8 cellular contexts compared by ENCODE assay signal in the genomic region with DNA sequence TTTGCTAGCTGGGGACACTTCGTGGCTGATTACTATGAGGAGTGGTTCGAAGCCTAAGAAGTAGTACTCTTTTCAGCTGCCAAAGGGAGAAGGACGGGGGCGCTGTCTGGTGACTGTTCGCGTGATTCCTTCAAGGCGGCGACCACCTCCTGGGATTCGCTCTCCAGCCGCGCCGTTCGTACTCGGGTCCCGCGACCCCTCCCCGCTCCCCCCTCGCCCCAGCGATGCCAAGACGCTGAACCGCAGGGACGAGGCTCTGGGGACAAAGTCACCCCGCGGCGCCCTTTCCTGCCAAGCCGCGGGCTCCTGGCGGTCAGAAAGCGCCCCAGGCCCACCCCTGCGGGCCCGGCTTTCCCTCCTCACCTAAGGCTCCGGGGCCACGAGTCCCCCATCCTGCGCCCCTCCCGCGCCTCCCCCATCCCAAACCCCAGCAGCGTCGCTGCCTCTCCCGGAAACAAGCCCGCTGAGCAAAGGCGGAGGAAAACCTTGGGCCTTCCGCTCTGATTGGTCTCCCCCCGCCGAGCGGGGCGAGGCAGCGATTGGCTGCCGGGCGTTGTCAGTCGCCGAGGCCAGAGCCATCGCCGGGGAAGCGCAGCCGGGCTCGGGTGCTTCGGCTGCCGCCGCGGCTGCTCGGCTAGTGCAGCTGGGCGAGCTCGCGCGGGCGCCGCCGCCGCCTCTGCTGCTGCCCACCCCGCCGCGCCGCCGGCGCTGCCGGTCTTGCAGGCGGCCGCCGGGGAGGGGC. TPM values are rescaled to one million over a fixed set of nuclear protein-coding genes. Genes with fewer than 3 reads are reported as not detected.
DNase-seq lines count a peak whose midpoint lies in the region; ATAC-seq, FAIRE-seq and TF ChIP-seq lines count a peak whose summit lies in the region.

A gene (plus strand): TSS at position 572 of the 742 bp plus-strand sequence.

- no peaks in the 10 kb centered on the region for H3K79me1 ChIP-seq in H1 (ENCODE audit: low read depth, low read length)

- 0 out of 2 replicates have a peak within 1 kb of the TSS, but pooled peaks have one; percentile 54 for H2BK12ac ChIP-seq in H1 (ENCODE audit: low read depth, low read length)

- H3K14ac ChIP-seq in H1 (ENCODE audit: insufficient read length) = no peak within 1 kb of the TSS

- H4K20me1 ChIP-seq in H1 (replicated peaks in 1 of 2; ENCODE audit: control insufficient read depth in 1 of 2, insufficient read depth in 2 of 2, low read length in 2 of 2) = peaks cover 6 to 8% of the 10 kb centered on the region in 2 experiments

- peak within 1 kb of the TSS; percentile 61; the same call in 1 of the 2 replicates for H2AFZ ChIP-seq in H1 (ENCODE audit: low read length)

- H2BK20ac ChIP-seq in H1 (ENCODE audit: low read length) = no peak within 1 kb of the TSS

- H2AK5ac ChIP-seq in H1 (ENCODE audit: low read depth, low read length) = no peak within 1 kb of the TSS

- peaks cover 31% of the 10 kb centered on the region for H3K27me3 ChIP-seq in CD4-positive, alpha-beta T cell (ENCODE audit: control insufficient read depth, insufficient read depth, low read length)
- no peaks in the 10 kb centered on the region for H3K27me3 ChIP-seq in H1 (replicated peaks in 1 of 4; ENCODE audit: control insufficient read depth in 3 of 4, extremely low read depth in 1 of 4, insufficient read depth in 3 of 4, low read length in 3 of 4)
- no peaks in the 10 kb centered on the region for H3K27me3 ChIP-seq in lung (ENCODE audit: control insufficient read depth, insufficient read depth)

- DNase-seq in CD4-positive, alpha-beta T cell = peak in 7 of 10 experiments; percentile 2 to 37 (median 18)
- peak; percentile 58 to 90 for DNase-seq in NCI-H446 (lab: John Stamatoyannopoulos, UW)
- peak; percentile 81 for DNase-seq in activated CD8-positive, alpha-beta T cell treated with anti-CD3 and anti-CD28 coated beads, Interleukin-2, amount 10 ng/mL, durations not matched to agents 7 days and 5 days
- DNase-seq in H1 (ENCODE audit: low read depth in 1 of 2, low spot score in 2 of 2) = peak; percentile 87 to 92
- peak; percentile 84 for DNase-seq in lung (ENCODE audit: low spot score)
- peak in 2 of 3 experiments; percentile 28 to 64 for DNase-seq in stimulated activated CD4-positive, alpha-beta T cell treated with anti-CD3 and anti-CD28 coated beads, TNF-alpha, amount 100 ng/mL, for 24 hours (ENCODE audit: low read depth in 3 of 3)

- peaks cover 67% of the 10 kb centered on the region for H3K27me3 Mint-ChIP-seq in CD4-positive, alpha-beta T cell
- peaks cover 36% of the 10 kb centered on the region for H3K27me3 Mint-ChIP-seq in activated CD8-positive, alpha-beta T cell treated with anti-CD3 and anti-CD28 coated beads, Interleukin-2, amount 10 ng/mL, durations not matched to agents 7 days and 5 days (ENCODE audit: low read depth)

- H3K4ac ChIP-seq in H1 (replicated peaks; ENCODE audit: insufficient read length, low read depth, low read length) = no peak within 1 kb of the TSS

- peak; percentile 37 to 39 for TF ChIP-seq RAD21 in H1 (IDR thresholded peaks at IDR 0.05 in 1 of 2, conservative IDR thresholded peaks at IDR 0.05 in 1 of 2; ENCODE audit: low read depth in 2 of 2, low read length in 2 of 2)

- H4K8ac ChIP-seq in H1 (ENCODE audit: extremely low read depth, insufficient read depth, low read length) = peak within 1 kb of the TSS; percentile 43; the same call in 1 of the 2 replicates

- H3K4me1 ChIP-seq in H1 (replicated peaks in 1 of 4; ENCODE audit: control insufficient read depth in 3 of 4, insufficient read depth in 4 of 4, low read length in 3 of 4) = peaks cover 0 to 7% (median 4%) of the 10 kb centered on the region in 4 experiments; a peak in 5 of 7 replicates
- H3K4me1 ChIP-seq in lung (ENCODE audit: control insufficient read depth in 2 of 2, insufficient read depth in 2 of 2, low read length in 2 of 2) = peaks cover 0 to 6% of the 10 kb centered on the region in 2 donors

- no peak within 1 kb of the TSS for H3K27ac Mint-ChIP-seq in CD4-positive, alpha-beta T cell
- H3K27ac Mint-ChIP-seq in activated CD8-positive, alpha-beta T cell treated with anti-CD3 and anti-CD28 coated beads, Interleukin-2, amount 10 ng/mL, durations not matched to agents 7 days and 5 days = no peak within 1 kb of the TSS

- peak within 1 kb of the TSS; percentile 35 to 58 (median 42) for H3K9ac ChIP-seq in H1 (replicated peaks in 1 of 4; ENCODE audit: extremely low read depth in 1 of 4, low read depth in 3 of 4, low read length in 3 of 4)

- H3K4me3 ChIP-seq in H1 (ENCODE audit: extremely low read depth in 1 of 4, insufficient read depth in 2 of 4, low read depth in 3 of 4, low read length in 4 of 4) (peak within 1 kb of the TSS; percentile 79 to 84 (median 80)), lung (peak within 1 kb of the TSS; percentile 57)

- CTCF ChIA-PET in CD4-positive, alpha-beta T cell (lab: Charles Lee) = interaction anchor here (0.8 kb wide), 1 partner anchor 10 kb away, joined by 3 read pairs; no protein-coding TSS in a partner anchor
- CTCF ChIA-PET in activated CD8-positive, alpha-beta T cell treated with anti-CD3 and anti-CD28 coated beads, Interleukin-2, amount 10 ng/mL, durations not matched to agents 7 days and 5 days (lab: Charles Lee) = interaction anchor here (2.1 kb wide), 1 partner anchor 12 kb away, joined by 7 read pairs; no protein-coding TSS in a partner anchor
- CTCF ChIA-PET in H1 (lab: Charles Lee; ENCODE audit: partially characterized antibody) = interaction anchor here (0.5 to 1.5 kb wide), 7 partner anchors 10 to 607 kb away, joined by 3 to 6 read pairs (median 3); no protein-coding TSS in a partner anchor

- TF ChIP-seq CTCF in CD4-positive, alpha-beta T cell (IDR thresholded peaks at IDR 0.05) = no peak
- TF ChIP-seq CTCF in H1 (IDR thresholded peaks at IDR 0.05; ENCODE audit: control extremely low read depth in 1 of 3, insufficient read depth in 1 of 3, low read depth in 1 of 3, low read length in 3 of 3) (peak; percentile 25 to 61 (median 57); a peak in 3 of 4 replicates), lung (IDR thresholded peaks at IDR 0.05; ENCODE audit: control extremely low read depth, extremely low read depth) (no peak)

- no peak within 1 kb of the TSS for H3K23ac ChIP-seq in H1 (ENCODE audit: insufficient read length)

- H4K91ac ChIP-seq in H1 (replicated peaks; ENCODE audit: insufficient read length, low read length) = peak within 1 kb of the TSS; percentile 85

- peaks cover 16% of the 10 kb centered on the region for H3K23me2 ChIP-seq in H1 (ENCODE audit: low read depth, low read length)

- intact Hi-C loops in CD4-positive, alpha-beta T cell (cut with DNase I, micrococcal nuclease) = no loop called here

- H3K4me3 Mint-ChIP-seq in CD4-positive, alpha-beta T cell = peak within 1 kb of the TSS; percentile 77
- peak within 1 kb of the TSS; percentile 71 for H3K4me3 Mint-ChIP-seq in activated CD8-positive, alpha-beta T cell treated with anti-CD3 and anti-CD28 coated beads, Interleukin-2, amount 10 ng/mL, durations not matched to agents 7 days and 5 days

- H3K36me3 ChIP-seq in H1 (ENCODE audit: control insufficient read depth in 2 of 4, insufficient read depth in 4 of 4, low read length in 3 of 4) (no peaks in the 10 kb centered on the region), lung (ENCODE audit: control insufficient read depth in 2 of 2, insufficient read depth in 2 of 2, low read length in 2 of 2) (no peaks in the 10 kb centered on the region)

- peak within 1 kb of the TSS; percentile 63 for H3K56ac ChIP-seq in H1 (replicated peaks; ENCODE audit: insufficient read length, low read depth, low read length)

- 2% methylated on average over 37 of the region's 79 CpGs; no CpG with 5 or more reads in 1 of the 2 experiments for WGBS in H1 (ENCODE audit: extremely low coverage in 1 of 2, insufficient coverage in 1 of 2, insufficient read length in 1 of 2, insufficient replicate concordance in 2 of 2, low coverage in 1 of 2, low lambda C conversion rate in 2 of 2, missing lambda C conversion rate in 1 of 2), 2 experiments
- WGBS in lung, 2 donors = 1% methylated on average over 54 to 79 of the region's 79 CpGs

- peak within 1 kb of the TSS; percentile 78 for H4K5ac ChIP-seq in H1 (ENCODE audit: insufficient read length, low read depth, low read length)

- H3K4me1 Mint-ChIP-seq in CD4-positive, alpha-beta T cell (ENCODE audit: low read depth) = peaks cover 18% of the 10 kb centered on the region
- peaks cover 16% of the 10 kb centered on the region for H3K4me1 Mint-ChIP-seq in activated CD8-positive, alpha-beta T cell treated with anti-CD3 and anti-CD28 coated beads, Interleukin-2, amount 10 ng/mL, durations not matched to agents 7 days and 5 days (ENCODE audit: low read depth)

- H3K36me3 Mint-ChIP-seq in CD4-positive, alpha-beta T cell (ENCODE audit: low read depth) = no peaks in the 10 kb centered on the region
- H3K36me3 Mint-ChIP-seq in activated CD8-positive, alpha-beta T cell treated with anti-CD3 and anti-CD28 coated beads, Interleukin-2, amount 10 ng/mL, durations not matched to agents 7 days and 5 days (ENCODE audit: low read depth) = no peaks in the 10 kb centered on the region

- 0 out of 3 replicates have a peak, but pooled peaks of 1 of the 2 experiments have one; percentile 4 for TF ChIP-seq EP300 in H1 (IDR thresholded peaks at IDR 0.05; ENCODE audit: borderline replicate concordance in 1 of 2, low read depth in 2 of 2, low read length in 2 of 2)

- H3K9me3 ChIP-seq in CD4-positive, alpha-beta T cell (ENCODE audit: control insufficient read depth, low read length) = no peaks in the 10 kb centered on the region
- H3K9me3 ChIP-seq in H1 (ENCODE audit: insufficient read depth in 2 of 2, low read depth in 1 of 2, low read length in 1 of 2) (no peaks in the 10 kb centered on the region), lung (ENCODE audit: control insufficient read depth in 2 of 2, insufficient read depth in 1 of 2, low read length in 1 of 2) (no peaks in the 10 kb centered on the region)

- peak; percentile 87 for ATAC-seq in CD4-positive, alpha-beta T cell (ENCODE audit: poor library complexity)
- ATAC-seq in GM19328 (IDR thresholded peaks at IDR 0.05; ENCODE audit: unreplicated experiment) = peak; percentile 99
- peak; percentile 99 for ATAC-seq in HG03432 (IDR thresholded peaks at IDR 0.05; ENCODE audit: unreplicated experiment)
- ATAC-seq in activated CD8-positive, alpha-beta T cell treated with anti-CD3 and anti-CD28 coated beads, Interleukin-2, amount 10 ng/mL, durations not matched to agents 7 days and 5 days = peak; percentile 98
- peak; percentile 96 for ATAC-seq in lung (ENCODE audit: insufficient read depth, low FRiP score)

- H3K18ac ChIP-seq in H1 (ENCODE audit: extremely low read depth, low read length) = peak within 1 kb of the TSS; percentile 85

- peak; percentile 52 to 67 for TF ChIP-seq POLR2A in H1 (IDR thresholded peaks at IDR 0.05; ENCODE audit: control extremely low read depth in 1 of 2, low read depth in 2 of 2, low read length in 2 of 2)

- H2BK120ac ChIP-seq in H1 (replicated peaks; ENCODE audit: low read depth, low read length) = no peak within 1 kb of the TSS

- no peaks in the 10 kb centered on the region for H3K9me3 Mint-ChIP-seq in CD4-positive, alpha-beta T cell
- no peaks in the 10 kb centered on the region for H3K9me3 Mint-ChIP-seq in activated CD8-positive, alpha-beta T cell treated with anti-CD3 and anti-CD28 coated beads, Interleukin-2, amount 10 ng/mL, durations not matched to agents 7 days and 5 days (ENCODE audit: insufficient read depth)

- H2BK5ac ChIP-seq in H1 (ENCODE audit: low read depth, low read length) = peak within 1 kb of the TSS; percentile 87

- peaks cover 7 to 43% of the 10 kb centered on the region in 2 experiments for H3K79me2 ChIP-seq in H1 (ENCODE audit: control insufficient read depth in 1 of 2, insufficient read depth in 2 of 2, low read length in 2 of 2)

- peak; percentile 55 for FAIRE-seq in H1 (lab: Jason Lieb, UNC)

- H2BK15ac ChIP-seq in H1 (ENCODE audit: low read length) = no peak within 1 kb of the TSS; the same call in 1 of the 2 replicates

- POLR2A ChIA-PET in CD4-positive, alpha-beta T cell (lab: Charles Lee) = interaction anchor here (1.1 kb wide), 1 partner anchor 11 kb away, joined by 3 read pairs; no protein-coding TSS in a partner anchor
- POLR2A ChIA-PET in activated CD8-positive, alpha-beta T cell treated with anti-CD3 and anti-CD28 coated beads, Interleukin-2, amount 10 ng/mL, durations not matched to agents 7 days and 5 days (lab: Charles Lee) = no interaction called here
- POLR2A ChIA-PET in H1 (lab: Charles Lee; ENCODE audit: partially characterized antibody) = interaction anchor here (0.9 to 3.3 kb wide), 6 partner anchors 9 to 40 kb away, joined by 3 to 21 read pairs (median 4); no protein-coding TSS in a partner anchor

- H3K27ac ChIP-seq in CD4-positive, alpha-beta T cell (ENCODE audit: low read depth, low read length) = no peak within 1 kb of the TSS
- peak within 1 kb of the TSS; percentile 66; the same call in 1 of the 2 replicates for H3K27ac ChIP-seq in H1 (ENCODE audit: low read depth, low read length)
- peak within 1 kb of the TSS; percentile 62 to 63 for H3K27ac ChIP-seq in lung (ENCODE audit: low read depth in 1 of 2, low read length in 1 of 2)

- peak within 1 kb of the TSS; percentile 91 to 94 for H3K4me2 ChIP-seq in H1 (ENCODE audit: insufficient read depth in 1 of 2, low read depth in 2 of 2, low read length in 2 of 2)

RNA-seq across cellular contexts. Expression of the gene that starts here (rescaled TPM):
- total RNA-seq in CD4-positive, alpha-beta T cell = under 1 TPM in 1 of 2 experiments, not detected in 1; 0.05 TPM
- total RNA-seq in activated CD8-positive, alpha-beta T cell treated with anti-CD3 and anti-CD28 coated beads, Interleukin-2, amount 10 ng/mL, durations not matched to agents 7 days and 5 days = not detected
- total RNA-seq in H1 (2021; fragmentation: NEBNext Ultra II Directional; extraction: Animal tissue kit (Norgen Biotek cat#: 25700)) = 27.4 and 29.5 TPM in 2 replicates
- polyA plus RNA-seq in H1 (2011; rRNA removed) = 5.4 and 8.7 TPM in 2 replicates
- 6.5 TPM for polyA plus RNA-seq in H1 (2011; cell fraction: cytosol; rRNA removed)
- polyA plus RNA-seq in H1 (2011; cell fraction: nucleus; rRNA removed) = 6.7 TPM
- polyA plus RNA-seq in H1 (2012, experiment 1 of 2) = 6.4 to 12.7 TPM (median 8.5 TPM) in 4 replicates
- polyA plus RNA-seq in H1 (2012, experiment 2 of 2) = 0.97 TPM
- polyA plus RNA-seq in H1 (2013, experiment 1 of 2) = 19.9 TPM
- 22.3 TPM for polyA plus RNA-seq in H1 (2013, experiment 2 of 2)
- 34.7 and 43.2 TPM in 2 replicates for polyA minus RNA-seq in H1 (2011; rRNA and poly(A)+ RNA removed)
- polyA minus RNA-seq in H1 (2011; cell fraction: cytosol; rRNA and poly(A)+ RNA removed) = 16.7 TPM
- 32.1 TPM for polyA minus RNA-seq in H1 (2011; cell fraction: nucleus; rRNA and poly(A)+ RNA removed)
- total RNA-seq in lung = 1 to 10 TPM in 1 of 2 donors, under 1 TPM in 1; 0.15 to 1.3 TPM
- polyA plus RNA-seq in lung = under 1 TPM; 0.05 to 0.12 TPM

Comparison
In these comparisons a context has a peak if more than half of its experiments do, and no peak if none do; other contexts are left out.
1. RNA of the gene that starts here (total RNA-seq): 27.4 to 29.5 TPM in H1; 0.15 to 1.3 TPM in lung, 0.05 TPM in CD4-positive, alpha-beta T cell and not detected in activated CD8-positive, alpha-beta T cell treated with anti-CD3 and anti-CD28 coated beads, Interleukin-2, amount 10 ng/mL, durations not matched to agents 7 days and 5 days; every median in the first group is over 10 times any median in the second.
2. Peak in DNase-seq and ATAC-seq in CD4-positive, alpha-beta T cell; RNA of the gene not detected or under 1 TPM.
3. Peak in DNase-seq and ATAC-seq in activated CD8-positive, alpha-beta T cell treated with anti-CD3 and anti-CD28 coated beads, Interleukin-2, amount 10 ng/mL, durations not matched to agents 7 days and 5 days; RNA of the gene not detected or under 1 TPM.
4. DNase-seq: peak in every context shown above with its lines; median percentile 90 in H1; 84 in lung; 81 in activated CD8-positive, alpha-beta T cell treated with anti-CD3 and anti-CD28 coated beads, Interleukin-2, amount 10 ng/mL, durations not matched to agents 7 days and 5 days; 74 in NCI-H446; 46 in stimulated activated CD4-positive, alpha-beta T cell treated with anti-CD3 and anti-CD28 coated beads, TNF-alpha, amount 100 ng/mL, for 24 hours; 18 in CD4-positive, alpha-beta T cell.
5. CTCF ChIP-seq: peak in H1 (3 of 3); none in CD4-positive, alpha-beta T cell (single experiment) and lung (single experiment).
6. Peak in every context shown above with its lines, with median percentiles within 50 percentile points of each other: ATAC-seq.